25 cellular contexts compared by ENCODE assay signal in genomic region chr16:86672215-86672863, GRCh38.
A peak's percentile ranks its signal among the peaks of the same experiment; 100 is the strongest.
DNase-seq lines count a peak whose midpoint lies in the region; ATAC-seq, FAIRE-seq and TF ChIP-seq lines count a peak whose summit lies in the region.
"Had no signal": no experiment of that assay in that cellular context is flagged by ENCODE, and none has a peak within 500 bp of the region (broad histone marks: within the 10 kb centered on the region; RNA-seq: fewer than 3 reads in every experiment).

No MANE protein-coding gene starts in this region.

- peaks cover 7% of the 10 kb centered on the region for H3K9me3 Mint-ChIP-seq in astrocyte (ENCODE audit: unreplicated experiment)
- H3K9me3 Mint-ChIP-seq in neural progenitor cell, result peaks cover 3% of the 10 kb centered on the region
- H3K9me3 Mint-ChIP-seq: CD4-positive, alpha-beta T cell had no signal

- H3K4me1 ChIP-seq in astrocyte (ENCODE audit: insufficient read depth, low read length) (peaks cover 29% of the 10 kb centered on the region), neural progenitor cell (peaks cover 31% of the 10 kb centered on the region), smooth muscle cell (ENCODE audit: low read depth) (peaks cover 10% of the 10 kb centered on the region)
- H3K4me1 ChIP-seq: Caco-2 had no signal

- H4K20me1 ChIP-seq in astrocyte (ENCODE audit: insufficient read depth, low read length) (no peaks in the 10 kb centered on the region), neural progenitor cell (ENCODE audit: low read depth) (no peaks in the 10 kb centered on the region), smooth muscle cell (ENCODE audit: low read depth) (no peaks in the 10 kb centered on the region)
- H4K20me1 ChIP-seq: BLaER1 had no signal

- H3K4me1 Mint-ChIP-seq in astrocyte (ENCODE audit: low read depth, unreplicated experiment) (peaks cover 16% of the 10 kb centered on the region), neural progenitor cell (peaks cover 38% of the 10 kb centered on the region)

- peaks cover 16% of the 10 kb centered on the region for H3F3A ChIP-seq in neural progenitor cell (ENCODE audit: low read depth)
- peaks cover 22% of the 10 kb centered on the region for H3F3A ChIP-seq in smooth muscle cell (ENCODE audit: low read depth)

- no peaks in the 10 kb centered on the region for H3K36me3 ChIP-seq in astrocyte (ENCODE audit: insufficient read depth, low read length)
- H3K36me3 ChIP-seq in neural progenitor cell, result no peaks in the 10 kb centered on the region
- no peaks in the 10 kb centered on the region for H3K36me3 ChIP-seq in smooth muscle cell (ENCODE audit: low read depth)
- H3K36me3 ChIP-seq: BLaER1 had no signal

- peak; percentile 57 for FAIRE-seq in HTR-8/SVneo (lab: Jason Lieb, UNC)
- FAIRE-seq in astrocyte (lab: Jason Lieb, UNC), result no peak
- FAIRE-seq: GM12891 had no signal

- H3K27me3 ChIP-seq in astrocyte (ENCODE audit: insufficient read depth, low read length) (no peaks in the 10 kb centered on the region), neural progenitor cell (peaks cover 6% of the 10 kb centered on the region), smooth muscle cell (ENCODE audit: low read depth) (no peaks in the 10 kb centered on the region)
- H3K27me3 ChIP-seq: BLaER1 had no signal

- H3K27me3 Mint-ChIP-seq in astrocyte (ENCODE audit: low read depth, unreplicated experiment), result no peaks in the 10 kb centered on the region
- peaks cover 19% of the 10 kb centered on the region for H3K27me3 Mint-ChIP-seq in neural progenitor cell (ENCODE audit: insufficient read depth, low read depth)
- H3K27me3 Mint-ChIP-seq: CD4-positive, alpha-beta T cell had no signal

- no peak for TF ChIP-seq CTCF in astrocyte (IDR thresholded peaks at IDR 0.05; ENCODE audit: insufficient read depth, low read depth, low read length)
- no peak for TF ChIP-seq CTCF in neural progenitor cell (IDR thresholded peaks at IDR 0.05)
- no peak for TF ChIP-seq CTCF in smooth muscle cell (IDR thresholded peaks at IDR 0.05; ENCODE audit: borderline replicate concordance, insufficient read depth, poor library complexity, severe bottlenecking)

- H2AFZ ChIP-seq in astrocyte (ENCODE audit: low read depth, low read length) (peak overlapping the region; percentile 48), neural progenitor cell (replicated peaks) (peak overlapping the region; percentile 57), smooth muscle cell (ENCODE audit: low read depth) (no peak overlapping the region)

- no peak for DNase-seq in HTR-8/SVneo (ENCODE audit: insufficient read length, low spot score)
- DNase-seq in astrocyte (ENCODE audit: low read depth), result no peak
- no peak for DNase-seq in neural progenitor cell (ENCODE audit: low spot score)
- DNase-seq in smooth muscle cell (lab: John Stamatoyannopoulos, UW; ENCODE audit: unreplicated experiment), result no peak
- no peak for DNase-seq in DMS53 (lab: John Stamatoyannopoulos, UW)
- DNase-seq: Caco-2; CD4-positive, alpha-beta T cell; DMS 273 treated with DMSO at 0.1 percent for 48 hours; DND-41; H7; HFFc6; KG1; NCI-H1092 treated with DMSO at 0.1 percent for 48 hours; NCI-H146; NCI-H2029; NCI-H226; NCI-H524; NCI-H774; NK-92 treated with Interleukin-12 subunit alpha and Interleukin-12 subunit beta, amount 100 ng/mL, for 24 hours; SIG-M5 had no signal

- no peaks in the 10 kb centered on the region for H3K9me3 ChIP-seq in astrocyte (ENCODE audit: insufficient read depth, low read depth, low read length)
- H3K9me3 ChIP-seq in neural progenitor cell (ENCODE audit: low read depth), result no peaks in the 10 kb centered on the region
- no peaks in the 10 kb centered on the region for H3K9me3 ChIP-seq in smooth muscle cell (replicated peaks; ENCODE audit: low read depth)
- H3K9me3 ChIP-seq: BLaER1, Caco-2 had no signal

- ATAC-seq in HG03039 (IDR thresholded peaks at IDR 0.05; ENCODE audit: unreplicated experiment), result no peak
- ATAC-seq in HG02571 (IDR thresholded peaks at IDR 0.05; ENCODE audit: unreplicated experiment), result no peak

- WGBS in smooth muscle cell (ENCODE audit: low lambda C conversion rate), result 81% methylated on average over 17 of the region's 17 CpGs

- H3K9ac ChIP-seq in astrocyte (ENCODE audit: low read length), result peak overlapping the region; percentile 6
- H3K9ac ChIP-seq in neural progenitor cell, result no peak overlapping the region
- H3K9ac ChIP-seq in smooth muscle cell (ENCODE audit: low read depth), result no peak overlapping the region
- H3K9ac ChIP-seq: BLaER1 had no signal

- H3K36me3 Mint-ChIP-seq in astrocyte (ENCODE audit: low read depth, unreplicated experiment) (peaks cover 3% of the 10 kb centered on the region), neural progenitor cell (no peaks in the 10 kb centered on the region)

- H3K27ac ChIP-seq in astrocyte (ENCODE audit: low read depth, low read length) (no peak overlapping the region), neural progenitor cell (no peak overlapping the region), smooth muscle cell (ENCODE audit: low read depth) (peak overlapping the region; percentile 17)
- H3K27ac ChIP-seq: BLaER1, RWPE1 had no signal

- H3K4me2 ChIP-seq in astrocyte (ENCODE audit: low read length) (peak overlapping the region; percentile 31), neural progenitor cell (no peak overlapping the region), smooth muscle cell (no peak overlapping the region)
- H3K4me2 ChIP-seq: BLaER1 had no signal

- H3K27ac Mint-ChIP-seq in astrocyte (ENCODE audit: unreplicated experiment) (no peak overlapping the region), neural progenitor cell (no peak overlapping the region)
- H3K27ac Mint-ChIP-seq: CD4-positive, alpha-beta T cell; HFFc6 had no signal

- H3K4me3 ChIP-seq in astrocyte (ENCODE audit: insufficient read depth, low read depth, low read length), result no peak overlapping the region
- no peak overlapping the region for H3K4me3 ChIP-seq in neural progenitor cell
- H3K4me3 ChIP-seq in smooth muscle cell, result no peak overlapping the region
- H3K4me3 ChIP-seq: BLaER1 had no signal

- H3K4me3 Mint-ChIP-seq in astrocyte (ENCODE audit: unreplicated experiment) (no peak overlapping the region), neural progenitor cell (no peak overlapping the region)
- H3K4me3 Mint-ChIP-seq: CD4-positive, alpha-beta T cell; HFFc6 had no signal

- no peaks in the 10 kb centered on the region for H3K79me2 ChIP-seq in astrocyte (ENCODE audit: insufficient read depth, low read length)
- no peaks in the 10 kb centered on the region for H3K79me2 ChIP-seq in neural progenitor cell (ENCODE audit: low read depth)
- no peaks in the 10 kb centered on the region for H3K79me2 ChIP-seq in smooth muscle cell (ENCODE audit: low read depth)
